Comparison of ENCODE assay signal across 9 cellular contexts in the genomic region with DNA sequence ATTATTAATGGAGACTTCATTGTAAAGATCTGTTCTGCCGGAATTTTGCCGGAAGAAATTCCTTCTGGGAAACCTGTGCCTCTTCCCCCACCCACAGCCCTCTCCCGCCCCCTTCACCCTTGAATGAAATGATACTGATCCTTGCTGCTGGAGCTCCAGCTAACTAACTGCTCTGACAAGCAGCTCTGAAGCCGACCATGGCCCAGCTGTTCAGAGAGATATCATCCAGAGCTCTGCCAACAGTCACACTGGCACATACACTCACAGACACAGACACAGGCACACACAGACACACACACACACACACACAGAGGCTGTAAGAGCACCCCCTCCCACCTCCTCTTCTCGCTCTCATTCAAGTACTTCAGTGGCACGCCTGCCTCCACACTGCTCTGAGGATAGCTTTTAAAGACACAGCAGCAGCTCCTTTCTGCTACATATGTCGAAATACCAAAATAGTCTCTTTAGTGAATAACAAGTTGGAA.
A peak's percentile ranks its signal among the peaks of the same experiment; 100 is the strongest.
DNase-seq lines count a peak whose midpoint lies in the region; ATAC-seq and TF ChIP-seq lines count a peak whose summit lies in the region.
"Had no signal": no experiment of that assay in that cellular context is flagged by ENCODE, and none has a peak within 500 bp of the region (broad histone marks: within the 10 kb centered on the region; RNA-seq: fewer than 3 reads in every experiment).

No MANE protein-coding gene starts in this region.

- POLR2A ChIA-PET in CD4-positive, alpha-beta T cell (lab: Charles Lee), result no interaction called here

- no peak for TF ChIP-seq POLR2A in upper lobe of left lung (IDR thresholded peaks at IDR 0.05)

- H4K20me1 ChIP-seq in mammary epithelial cell (ENCODE audit: insufficient read depth, low read length), result no peaks in the 10 kb centered on the region

- peaks cover 18% of the 10 kb centered on the region for H3K36me3 Mint-ChIP-seq in activated naive CD4-positive, alpha-beta T cell treated with anti-CD3 and anti-CD28 coated beads, Interleukin-2, amount 50 U/mL, for 24 hours
- H3K36me3 Mint-ChIP-seq in CD4-positive, alpha-beta T cell (ENCODE audit: low read depth), result peaks cover 61% of the 10 kb centered on the region

- no peak overlapping the region for H3K27ac ChIP-seq in mammary epithelial cell (ENCODE audit: insufficient read depth, low read depth, low read length)
- H3K27ac ChIP-seq in left lung, result peak overlapping the region in 1 of 2 donors; percentile 10
- no peak overlapping the region for H3K27ac ChIP-seq in upper lobe of left lung
- H3K27ac ChIP-seq in CD4-positive, alpha-beta T cell (ENCODE audit: low read depth, low read length), result no peak overlapping the region
- H3K27ac ChIP-seq: C4-2B had no signal

- H3K9ac ChIP-seq in mammary epithelial cell (ENCODE audit: insufficient read depth, low read length), result no peak overlapping the region

- H3K4me1 Mint-ChIP-seq in activated naive CD4-positive, alpha-beta T cell treated with anti-CD3 and anti-CD28 coated beads, Interleukin-2, amount 50 U/mL, for 24 hours, result peaks cover 41% of the 10 kb centered on the region
- H3K4me1 Mint-ChIP-seq in CD4-positive, alpha-beta T cell (ENCODE audit: low read depth), result peaks cover 18% of the 10 kb centered on the region

- no peak overlapping the region for H3K4me3 ChIP-seq in mammary epithelial cell (replicated peaks in 1 of 3; ENCODE audit: insufficient read depth in 1 of 3, low read depth in 2 of 3, low read length in 3 of 3)
- H3K4me3 ChIP-seq in left lung, result peak overlapping the region in 1 of 2 donors; percentile 6
- H3K4me3 ChIP-seq in upper lobe of left lung, result peak overlapping the region in 2 of 4 donors; percentile 9 to 17

- 17% methylated on average over 7 of the region's 7 CpGs for WGBS in mammary epithelial cell (ENCODE audit: low coverage, missing lambda C conversion rate)
- WGBS in upper lobe of left lung, 2 donors, result 55 to 64% methylated on average over 7 of the region's 7 CpGs

- DNase-seq in activated naive CD4-positive, alpha-beta T cell treated with anti-CD3 and anti-CD28 coated beads, Interleukin-2, amount 50 U/mL, for 16 hours, result no peak
- no peak for DNase-seq in mammary epithelial cell
- DNase-seq in left lung, result peak; percentile 30 to 59
- DNase-seq in upper lobe of left lung, result peak in 1 of 2 donors; percentile 68
- DNase-seq in CD4-positive, alpha-beta T cell, result no peak

- H3K4me2 ChIP-seq in mammary epithelial cell (ENCODE audit: insufficient read depth, low read depth, low read length), result no peak overlapping the region

- dilution Hi-C loops in mammary epithelial cell (cut with HindIII; ENCODE audit: low sequenced_read_pairs), result loop anchor here (5.0 kb wide), 1 partner anchor 60 kb away; no protein-coding TSS in a partner anchor

- no peaks in the 10 kb centered on the region for H3K27me3 ChIP-seq in mammary epithelial cell (ENCODE audit: insufficient read depth, low read length)
- H3K27me3 ChIP-seq in left lung, result no peaks in the 10 kb centered on the region
- H3K27me3 ChIP-seq in upper lobe of left lung, result no peaks in the 10 kb centered on the region
- no peaks in the 10 kb centered on the region for H3K27me3 ChIP-seq in CD4-positive, alpha-beta T cell (ENCODE audit: control insufficient read depth, insufficient read depth, low read length)

- no peaks in the 10 kb centered on the region for H3K27me3 Mint-ChIP-seq in activated naive CD4-positive, alpha-beta T cell treated with anti-CD3 and anti-CD28 coated beads, Interleukin-2, amount 50 U/mL, for 24 hours
- H3K27me3 Mint-ChIP-seq in CD4-positive, alpha-beta T cell, result no peaks in the 10 kb centered on the region

- no peaks in the 10 kb centered on the region for H3K9me3 Mint-ChIP-seq in activated naive CD4-positive, alpha-beta T cell treated with anti-CD3 and anti-CD28 coated beads, Interleukin-2, amount 50 U/mL, for 24 hours
- H3K9me3 Mint-ChIP-seq in CD4-positive, alpha-beta T cell, result no peaks in the 10 kb centered on the region

- H3K36me3 ChIP-seq in mammary epithelial cell (ENCODE audit: insufficient read depth, low read length) (no peaks in the 10 kb centered on the region), left lung (peaks cover 0 to 6% of the 10 kb centered on the region in 2 donors), upper lobe of left lung (peaks cover 0 to 6% (median 0%) of the 10 kb centered on the region in 4 donors)

- H3K9me3 ChIP-seq in mammary epithelial cell (replicated peaks; ENCODE audit: insufficient read depth, low read length) (no peaks in the 10 kb centered on the region), left lung (no peaks in the 10 kb centered on the region), upper lobe of left lung (no peaks in the 10 kb centered on the region)
- H3K9me3 ChIP-seq in CD4-positive, alpha-beta T cell (ENCODE audit: control insufficient read depth, low read length), result no peaks in the 10 kb centered on the region

- in situ Hi-C loops in mammary epithelial cell (cut with MboI; ENCODE audit: low sequenced_read_pairs in 2 of 2), result no loop called here

- TF ChIP-seq CTCF in mammary epithelial cell (conservative IDR thresholded peaks at IDR 0.05 in 1 of 2, IDR thresholded peaks at IDR 0.05 in 1 of 2; ENCODE audit: extremely low read depth in 1 of 2, insufficient read depth in 1 of 2, low read depth in 1 of 2, low read length in 2 of 2) (no peak), left lung (IDR thresholded peaks at IDR 0.05) (no peak), upper lobe of left lung (IDR thresholded peaks at IDR 0.05) (no peak)
- no peak for TF ChIP-seq CTCF in CD4-positive, alpha-beta T cell (IDR thresholded peaks at IDR 0.05)

- H3K27ac Mint-ChIP-seq in activated naive CD4-positive, alpha-beta T cell treated with anti-CD3 and anti-CD28 coated beads, Interleukin-2, amount 50 U/mL, for 24 hours, result peak overlapping the region; percentile 77
- H3K27ac Mint-ChIP-seq in CD4-positive, alpha-beta T cell, result no peak overlapping the region

- H3K79me2 ChIP-seq in mammary epithelial cell (ENCODE audit: insufficient read depth, low read length), result no peaks in the 10 kb centered on the region

- H3K4me3 Mint-ChIP-seq in activated naive CD4-positive, alpha-beta T cell treated with anti-CD3 and anti-CD28 coated beads, Interleukin-2, amount 50 U/mL, for 24 hours, result no peak overlapping the region
- no peak overlapping the region for H3K4me3 Mint-ChIP-seq in CD4-positive, alpha-beta T cell

- H3K4me1 ChIP-seq in mammary epithelial cell (ENCODE audit: insufficient read depth, low read length), result no peaks in the 10 kb centered on the region
- H3K4me1 ChIP-seq in left lung, result peaks cover 0 to 17% of the 10 kb centered on the region in 2 donors
- peaks cover 8 to 23% (median 12%) of the 10 kb centered on the region in 4 donors for H3K4me1 ChIP-seq in upper lobe of left lung

- no TSS peak for BruUV-seq in mammary epithelial cell (replicated peaks; lab: Mats Ljungman, UMichigan)

- H2AFZ ChIP-seq in mammary epithelial cell (ENCODE audit: low read depth, low read length), result peak overlapping the region; percentile 80

- ATAC-seq in left lung, result peak; percentile 96
- peak; percentile 56 to 93 for ATAC-seq in upper lobe of left lung (ENCODE audit: low FRiP score in 2 of 2)
- no peak for ATAC-seq in CD4-positive, alpha-beta T cell (ENCODE audit: poor library complexity)
- ATAC-seq in HG03108 (IDR thresholded peaks at IDR 0.05; ENCODE audit: unreplicated experiment), result no peak
- no peak for ATAC-seq in HG03196 (IDR thresholded peaks at IDR 0.05; ENCODE audit: unreplicated experiment)

- CTCF ChIA-PET in mammary epithelial cell (lab: Charles Lee; ENCODE audit: low non-redundant PET), result no interaction called here
- CTCF ChIA-PET in CD4-positive, alpha-beta T cell (lab: Charles Lee), result interaction anchor here (1.1 kb wide), 1 partner anchor 10 kb away, joined by 4 read pairs; no protein-coding TSS in a partner anchor

- TF ChIP-seq EP300 in upper lobe of left lung (IDR thresholded peaks at IDR 0.05), result no peak

- intact Hi-C loops in mammary epithelial cell (cut with micrococcal nuclease) (no loop called here), left lung (cut with DNase I) (no loop called here)
- intact Hi-C loops in CD4-positive, alpha-beta T cell (cut with DNase I, micrococcal nuclease), result no loop called here

Comparison
In these comparisons a context has a peak if more than half of its experiments do, and no peak if none do; other contexts are left out.
1. DNase-seq: peak in left lung (2 of 2); none in activated naive CD4-positive, alpha-beta T cell treated with anti-CD3 and anti-CD28 coated beads, Interleukin-2, amount 50 U/mL, for 16 hours (single experiment), mammary epithelial cell (single experiment) and CD4-positive, alpha-beta T cell (0 of 10).
2. ATAC-seq: peak in left lung (single experiment) and upper lobe of left lung (2 of 2); none in CD4-positive, alpha-beta T cell (single experiment), HG03108 (single experiment) and HG03196 (single experiment).